ENCODE assay signal across 1 cellular context in the genomic region with DNA sequence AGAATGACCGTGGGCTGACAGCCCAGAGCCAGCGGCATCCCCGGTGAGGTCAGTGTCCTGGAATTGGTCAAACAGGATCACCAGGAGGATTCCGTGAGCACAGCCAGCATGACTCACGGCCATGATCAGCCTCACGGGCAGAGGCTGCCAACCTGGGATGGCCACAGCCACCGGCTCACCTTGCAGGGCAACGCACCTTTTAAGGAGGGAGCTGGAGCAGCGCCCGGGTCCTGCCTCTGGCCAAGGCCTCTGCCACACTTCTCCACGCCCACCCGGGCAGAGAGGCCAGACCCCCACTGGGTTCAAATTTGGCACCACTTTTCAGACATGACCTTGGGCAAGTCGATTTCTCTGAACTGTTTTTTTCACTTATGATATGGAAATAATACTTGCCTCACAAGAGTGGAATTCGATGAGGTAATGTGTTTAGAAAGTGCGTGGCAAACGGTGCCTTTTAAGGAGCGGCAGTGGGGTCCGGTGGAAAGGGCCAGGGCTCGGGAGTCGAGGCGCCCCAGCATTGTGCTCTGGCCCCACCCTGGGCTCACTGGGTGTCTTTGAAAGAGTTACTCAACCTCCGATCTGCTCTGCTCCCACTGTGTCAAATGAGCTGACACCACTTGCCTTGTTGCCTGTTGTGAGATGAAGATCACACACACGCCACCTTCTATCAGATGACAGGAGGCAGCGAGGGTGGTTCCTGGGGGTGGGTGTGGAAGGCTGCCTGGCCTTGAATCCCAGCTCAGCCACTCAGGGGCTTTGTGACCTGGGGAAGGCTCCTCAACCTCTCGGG.
TF ChIP-seq lines count a peak whose summit lies in the region.

No MANE protein-coding gene starts in this region.

TF ChIP-seq in H1, 55 proteins besides CTCF, POLR2A, EP300 and RAD21:
- TF ChIP-seq HDAC2 (IDR thresholded peaks at IDR 0.05; ENCODE audit: borderline replicate concordance in 1 of 2, low read depth in 2 of 2, low read length in 2 of 2) = no peak
- no peak for TF ChIP-seq NRF1 (IDR thresholded peaks at IDR 0.05; ENCODE audit: low read depth, low read length)
- TF ChIP-seq CREB1 (IDR thresholded peaks at IDR 0.05) = no peak
- TF ChIP-seq BACH1 (IDR thresholded peaks at IDR 0.05; ENCODE audit: low read length) = no peak
- TF ChIP-seq SIRT6 (IDR thresholded peaks at IDR 0.05; ENCODE audit: low read length) = no peak
- TF ChIP-seq, protein P1, sequence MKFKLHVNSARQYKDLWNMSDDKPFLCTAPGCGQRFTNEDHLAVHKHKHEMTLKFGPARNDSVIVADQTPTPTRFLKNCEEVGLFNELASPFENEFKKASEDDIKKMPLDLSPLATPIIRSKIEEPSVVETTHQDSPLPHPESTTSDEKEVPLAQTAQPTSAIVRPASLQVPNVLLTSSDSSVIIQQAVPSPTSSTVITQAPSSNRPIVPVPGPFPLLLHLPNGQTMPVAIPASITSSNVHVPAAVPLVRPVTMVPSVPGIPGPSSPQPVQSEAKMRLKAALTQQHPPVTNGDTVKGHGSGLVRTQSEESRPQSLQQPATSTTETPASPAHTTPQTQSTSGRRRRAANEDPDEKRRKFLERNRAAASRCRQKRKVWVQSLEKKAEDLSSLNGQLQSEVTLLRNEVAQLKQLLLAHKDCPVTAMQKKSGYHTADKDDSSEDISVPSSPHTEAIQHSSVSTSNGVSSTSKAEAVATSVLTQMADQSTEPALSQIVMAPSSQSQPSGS (IDR thresholded peaks at IDR 0.05; ENCODE audit: low read length) = no peak
